31 cellular contexts compared by ENCODE assay signal in genomic region chr15:94929282-94929681, GRCh38.
"Had no signal": no experiment of that assay in that cellular context is flagged by ENCODE, and none has a peak within 500 bp of the region (broad histone marks: within the 10 kb centered on the region; RNA-seq: fewer than 3 reads in every experiment).

No MANE protein-coding gene starts in this region.

- H3K4me3 ChIP-seq: esophagus muscularis mucosa, gastrocnemius medialis had no signal

- H3K4me3 Mint-ChIP-seq: activated B cell treated with CpG ODN at 0.5 μM for 24 hours; activated CD4-positive, alpha-beta memory T cell treated with anti-CD3 and anti-CD28 coated beads for 36 hours; activated CD4-positive, alpha-beta T cell treated with anti-CD3 and anti-CD28 coated beads, Interleukin-2, amount 10 ng/mL, durations not matched to agents 24 days and 14 days; activated CD8-positive, alpha-beta memory T cell treated with anti-CD3 and anti-CD28 coated beads, Interleukin-2, amount 10 ng/mL, durations not matched to agents 7 days and 5 days; activated CD8-positive, alpha-beta T cell treated with anti-CD3 and anti-CD28 coated beads, Interleukin-2, amount 10 ng/mL, durations not matched to agents 7 days and 5 days; activated naive CD8-positive, alpha-beta T cell; effector memory CD8-positive, alpha-beta T cell; T-helper 17 cell; T-helper 2 cell treated with Interferon-gamma antibody and Interleukin-4, amounts not matched to agents 5 μg/mL and 100 μg/mL, for 36 hours had no signal

- H3K4me1 ChIP-seq: esophagus muscularis mucosa, foreskin keratinocyte had no signal

- H3K27me3 ChIP-seq: brain microvascular endothelial cell, esophagus muscularis mucosa, gastrocnemius medialis had no signal

- H3K27ac Mint-ChIP-seq: activated B cell treated with CpG ODN at 0.5 μM for 24 hours; activated CD4-positive, alpha-beta memory T cell treated with anti-CD3 and anti-CD28 coated beads for 36 hours; activated CD4-positive, alpha-beta T cell treated with anti-CD3 and anti-CD28 coated beads, Interleukin-2, amount 10 ng/mL, durations not matched to agents 24 days and 14 days; activated CD8-positive, alpha-beta memory T cell treated with anti-CD3 and anti-CD28 coated beads, Interleukin-2, amount 10 ng/mL, durations not matched to agents 7 days and 5 days; activated CD8-positive, alpha-beta T cell treated with anti-CD3 and anti-CD28 coated beads, Interleukin-2, amount 10 ng/mL, durations not matched to agents 7 days and 5 days; activated naive CD8-positive, alpha-beta T cell; effector memory CD8-positive, alpha-beta T cell; T-helper 17 cell; T-helper 2 cell treated with Interferon-gamma antibody and Interleukin-4, amounts not matched to agents 5 μg/mL and 100 μg/mL, for 36 hours had no signal

- DNase-seq: activated B cell treated with CpG ODN at 0.5 μM for 24 hours; activated CD4-positive, alpha-beta memory T cell treated with anti-CD3 and anti-CD28 coated beads for 36 hours; activated CD4-positive, alpha-beta T cell treated with anti-CD3 and anti-CD28 coated beads, Interleukin-2, amount 10 ng/mL, durations not matched to agents 24 days and 14 days; activated CD8-positive, alpha-beta memory T cell treated with anti-CD3 and anti-CD28 coated beads, Interleukin-2, amount 10 ng/mL, durations not matched to agents 7 days and 5 days; activated CD8-positive, alpha-beta memory T cell treated with anti-CD3 and anti-CD28 coated beads, Interleukin-2, amount 50 U/mL, for 4 hours; activated CD8-positive, alpha-beta T cell treated with anti-CD3 and anti-CD28 coated beads, Interleukin-2, amount 10 ng/mL, durations not matched to agents 7 days and 5 days; activated effector memory CD4-positive, alpha-beta T cell treated with Interleukin-2 at 50 U/mL for 16 hours; activated gamma-delta T cell treated with Interleukin-2 at 50 U/mL for 16 hours; activated naive CD4-positive, alpha-beta T cell treated with anti-CD3 and anti-CD28 coated beads, Interleukin-2, amount 50 U/mL, for 16 hours; activated naive CD4-positive, alpha-beta T cell treated with Interleukin-2 at 50 U/mL for 16 hours; activated T-cell treated with anti-CD3 and anti-CD28 coated beads, Interleukin-2, amount 50 U/mL, for 1 hour; activated T-cell treated with anti-CD3 and anti-CD28 coated beads, Interleukin-2, amount 50 U/mL, for 48 hours; amniotic stem cell; anterior cingulate cortex; brain microvascular endothelial cell; caudate nucleus; cortex of kidney; dermis blood vessel endothelial cell; effector CD4-positive, alpha-beta T cell; effector memory CD8-positive, alpha-beta T cell; erythroblast; foreskin keratinocyte; T-helper 1 cell; T-helper 17 cell; T1000; WERI-Rb-1 had no signal

- H3K27ac ChIP-seq: brain microvascular endothelial cell, esophagus muscularis mucosa, foreskin keratinocyte, WERI-Rb-1 had no signal

- H3K27me3 Mint-ChIP-seq: activated B cell treated with CpG ODN at 0.5 μM for 24 hours; activated CD4-positive, alpha-beta memory T cell treated with anti-CD3 and anti-CD28 coated beads for 36 hours; activated CD4-positive, alpha-beta T cell treated with anti-CD3 and anti-CD28 coated beads, Interleukin-2, amount 10 ng/mL, durations not matched to agents 24 days and 14 days; activated CD8-positive, alpha-beta memory T cell treated with anti-CD3 and anti-CD28 coated beads, Interleukin-2, amount 10 ng/mL, durations not matched to agents 7 days and 5 days; effector memory CD8-positive, alpha-beta T cell; T-helper 17 cell had no signal

- H3K9me3 ChIP-seq: esophagus muscularis mucosa, gastrocnemius medialis had no signal

- H3K36me3 Mint-ChIP-seq: activated CD4-positive, alpha-beta memory T cell treated with anti-CD3 and anti-CD28 coated beads for 36 hours; activated CD8-positive, alpha-beta memory T cell treated with anti-CD3 and anti-CD28 coated beads, Interleukin-2, amount 10 ng/mL, durations not matched to agents 7 days and 5 days; activated naive CD8-positive, alpha-beta T cell had no signal

- H3K4me1 Mint-ChIP-seq: activated B cell treated with CpG ODN at 0.5 μM for 24 hours; activated CD4-positive, alpha-beta T cell treated with anti-CD3 and anti-CD28 coated beads, Interleukin-2, amount 10 ng/mL, durations not matched to agents 24 days and 14 days; activated CD8-positive, alpha-beta memory T cell treated with anti-CD3 and anti-CD28 coated beads, Interleukin-2, amount 10 ng/mL, durations not matched to agents 7 days and 5 days; T-helper 17 cell had no signal

- H3K36me3 ChIP-seq: brain microvascular endothelial cell, esophagus muscularis mucosa, gastrocnemius medialis, WERI-Rb-1 had no signal

- H3K9me3 Mint-ChIP-seq: activated CD4-positive, alpha-beta T cell treated with anti-CD3 and anti-CD28 coated beads, Interleukin-2, amount 10 ng/mL, durations not matched to agents 24 days and 14 days; T-helper 2 cell treated with Interferon-gamma antibody and Interleukin-4, amounts not matched to agents 5 μg/mL and 100 μg/mL, for 36 hours had no signal

- ATAC-seq: activated CD4-positive, CD25-positive, alpha-beta regulatory T cell treated with anti-CD3 and anti-CD28 coated beads, Interleukin-2, amount 50 U/mL, for 24 hours; activated CD8-positive, alpha-beta memory T cell treated with anti-CD3 and anti-CD28 coated beads, Interleukin-2, amount 10 ng/mL, durations not matched to agents 7 days and 5 days; activated CD8-positive, alpha-beta T cell treated with anti-CD3 and anti-CD28 coated beads, Interleukin-2, amount 10 ng/mL, durations not matched to agents 7 days and 5 days; effector memory CD8-positive, alpha-beta T cell; foreskin keratinocyte; T-helper 17 cell had no signal
